ENCODE assay signal across 20 cellular contexts in genomic region chr1:160503087-160503486, GRCh38. TPM values are rescaled to one million over a fixed set of nuclear protein-coding genes. Genes with fewer than 3 reads are reported as not detected.
"Had no signal": no experiment of that assay in that cellular context is flagged by ENCODE, and none has a peak within 500 bp of the region (broad histone marks: within the 10 kb centered on the region; RNA-seq: fewer than 3 reads in every experiment).

No MANE protein-coding gene starts in this region.

- H3K27ac ChIP-seq: body of pancreas, colonic mucosa, esophagus squamous epithelium, ovary, sigmoid colon, tibial artery, uterus had no signal

- H3K27me3 ChIP-seq: body of pancreas, colonic mucosa, esophagus squamous epithelium, ovary, tibial artery, uterus had no signal

- H3K4me3 ChIP-seq: body of pancreas, colonic mucosa, esophagus squamous epithelium, ovary, sigmoid colon, tibial artery, uterus had no signal

- H3K4me1 Mint-ChIP-seq: neural crest cell had no signal

- DNase-seq: activated CD4-positive, alpha-beta T cell treated with anti-CD3 and anti-CD28 coated beads, Interleukin-2, amount 50 U/mL, for 1 hour; activated naive CD4-positive, alpha-beta T cell treated with anti-CD3 and anti-CD28 coated beads, Interleukin-2, amount 10 ng/mL, durations not matched to agents 7 days and 5 days; activated T-cell treated with anti-CD3 and anti-CD28 coated beads for 4 hours; amygdala; body of pancreas; caudate nucleus; colonic mucosa; effector CD4-positive, alpha-beta T cell; esophagus squamous epithelium; mesendoderm; ovary; sigmoid colon; stimulated activated CD4-positive, alpha-beta T cell treated with anti-CD3 and anti-CD28 coated beads, Interleukin-2, amount 100 ng/mL, for 24 hours; tibial artery; uterus had no signal

- H3K9me3 ChIP-seq: body of pancreas, colonic mucosa, ovary, uterus had no signal

- H3K4me3 Mint-ChIP-seq: activated naive CD4-positive, alpha-beta T cell treated with anti-CD3 and anti-CD28 coated beads, Interleukin-2, amount 10 ng/mL, durations not matched to agents 7 days and 5 days; neural crest cell; T-helper 2 cell treated with Interferon-gamma antibody and Interleukin-4, amounts not matched to agents 5 μg/mL and 100 μg/mL, for 36 hours had no signal

- H3K36me3 ChIP-seq: colonic mucosa, esophagus squamous epithelium, ovary, sigmoid colon, tibial artery, uterus had no signal

- H3K27me3 Mint-ChIP-seq: activated naive CD4-positive, alpha-beta T cell treated with anti-CD3 and anti-CD28 coated beads, Interleukin-2, amount 10 ng/mL, durations not matched to agents 7 days and 5 days had no signal

- H3K4me1 ChIP-seq: body of pancreas, colonic mucosa, esophagus squamous epithelium, sigmoid colon, tibial artery, uterus had no signal

- FAIRE-seq: endothelial cell of umbilical vein had no signal

- H3K27ac Mint-ChIP-seq: activated naive CD4-positive, alpha-beta T cell treated with anti-CD3 and anti-CD28 coated beads, Interleukin-2, amount 10 ng/mL, durations not matched to agents 7 days and 5 days; T-helper 2 cell treated with Interferon-gamma antibody and Interleukin-4, amounts not matched to agents 5 μg/mL and 100 μg/mL, for 36 hours had no signal

- ATAC-seq: body of pancreas had no signal

RNA-seq across cellular contexts. Expression of gene SLAMF6, which starts 20.0 kb away (rescaled TPM):
- total RNA-seq: endothelial cell of umbilical vein, fibroblast of villous mesenchyme, neural crest cell, pulmonary artery endothelial cell had no signal
- polyA plus RNA-seq: endothelial cell of umbilical vein had no signal
